ENCODE assay signal across 17 cellular contexts in the genomic region with DNA sequence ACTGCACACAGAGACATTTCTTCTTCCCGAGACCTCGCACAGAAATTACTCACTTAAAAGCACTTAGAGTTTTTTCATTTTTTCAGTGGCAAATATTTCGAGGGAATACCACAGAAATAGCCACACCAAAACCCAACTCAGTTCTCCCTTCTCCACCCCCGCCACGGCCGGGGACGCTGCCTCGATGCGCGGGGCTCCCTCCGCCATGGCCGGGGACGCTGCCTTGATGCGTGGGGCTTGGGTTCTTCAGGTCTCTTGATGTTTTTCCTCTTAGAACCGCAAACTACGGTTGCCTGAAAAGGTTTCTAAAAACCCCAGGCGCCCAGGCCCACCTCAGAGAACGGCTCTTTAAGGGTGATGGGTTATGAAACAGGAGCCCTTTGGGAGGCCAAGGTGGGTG.
"Had no signal": no experiment of that assay in that cellular context is flagged by ENCODE, and none has a peak within 500 bp of the region (broad histone marks: within the 10 kb centered on the region; RNA-seq: fewer than 3 reads in every experiment).

No MANE protein-coding gene starts in this region.

- H3K27me3 ChIP-seq: hepatocyte, spleen had no signal

- DNase-seq: activated CD4-positive, alpha-beta memory T cell treated with anti-CD3 and anti-CD28 coated beads for 36 hours; activated CD4-positive, alpha-beta T cell treated with anti-CD3 and anti-CD28 coated beads for 36 hours; activated CD8-positive, alpha-beta memory T cell treated with anti-CD3 and anti-CD28 coated beads, Interleukin-2, amount 10 ng/mL, durations not matched to agents 7 days and 5 days; activated naive CD4-positive, alpha-beta T cell treated with anti-CD3 and anti-CD28 coated beads for 36 hours; cerebellar nuclear complex; effector memory CD4-positive, alpha-beta T cell; foreskin fibroblast; left cardiac atrium; lower lobe of right lung; nephron progenitor cell; spleen; stimulated activated CD4-positive, alpha-beta T cell treated with anti-CD3 and anti-CD28 coated beads, Interleukin-4, amount 100 ng/mL, for 4 hours; stimulated activated naive CD4-positive, alpha-beta T cell; trophoblast cell had no signal

- H3K27me3 Mint-ChIP-seq: activated CD4-positive, alpha-beta memory T cell treated with anti-CD3 and anti-CD28 coated beads for 36 hours; activated CD4-positive, alpha-beta T cell treated with anti-CD3 and anti-CD28 coated beads for 36 hours; activated CD8-positive, alpha-beta memory T cell treated with anti-CD3 and anti-CD28 coated beads, Interleukin-2, amount 10 ng/mL, durations not matched to agents 7 days and 5 days had no signal

- H3K9me3 ChIP-seq: lower lobe of right lung, spleen had no signal

- H3K4me3 ChIP-seq: hepatocyte, lower lobe of right lung, SK-N-MC, spleen had no signal

- H3K36me3 Mint-ChIP-seq: WTC11 had no signal

- H3K27ac ChIP-seq: hepatocyte, lower lobe of right lung, SK-N-MC had no signal

- H3K27ac Mint-ChIP-seq: activated naive CD4-positive, alpha-beta T cell treated with anti-CD3 and anti-CD28 coated beads for 36 hours; nephron progenitor cell; WTC11 had no signal

- ATAC-seq: activated CD4-positive, alpha-beta T cell treated with anti-CD3 and anti-CD28 coated beads for 36 hours; activated CD8-positive, alpha-beta memory T cell treated with anti-CD3 and anti-CD28 coated beads, Interleukin-2, amount 10 ng/mL, durations not matched to agents 7 days and 5 days; left cardiac atrium; lower lobe of right lung; WTC11 had no signal

- H3K4me3 Mint-ChIP-seq: activated CD4-positive, alpha-beta memory T cell treated with anti-CD3 and anti-CD28 coated beads for 36 hours; activated CD4-positive, alpha-beta T cell treated with anti-CD3 and anti-CD28 coated beads for 36 hours; activated CD8-positive, alpha-beta memory T cell treated with anti-CD3 and anti-CD28 coated beads, Interleukin-2, amount 10 ng/mL, durations not matched to agents 7 days and 5 days; activated naive CD4-positive, alpha-beta T cell treated with anti-CD3 and anti-CD28 coated beads for 36 hours; nephron progenitor cell; WTC11 had no signal

- H3K9me3 Mint-ChIP-seq: activated CD4-positive, alpha-beta memory T cell treated with anti-CD3 and anti-CD28 coated beads for 36 hours; activated naive CD4-positive, alpha-beta T cell treated with anti-CD3 and anti-CD28 coated beads for 36 hours; nephron progenitor cell; WTC11 had no signal
